22 cellular contexts compared by ENCODE assay signal in genomic region chr12:58046281-58046680, GRCh38.
"Had no signal": no experiment of that assay in that cellular context is flagged by ENCODE, and none has a peak within 500 bp of the region (broad histone marks: within the 10 kb centered on the region; RNA-seq: fewer than 3 reads in every experiment).

No MANE protein-coding gene starts in this region.

- H3K36me3 ChIP-seq: esophagus muscularis mucosa, transverse colon, vagina had no signal

- H3K27me3 ChIP-seq: body of pancreas, esophagus muscularis mucosa, transverse colon, vagina had no signal

- H3K4me3 ChIP-seq: body of pancreas, coronary artery, esophagus muscularis mucosa, transverse colon, vagina had no signal

- H3K4me1 ChIP-seq: body of pancreas, esophagus muscularis mucosa, transverse colon, vagina had no signal

- DNase-seq: activated CD4-positive, alpha-beta T cell treated with anti-CD3 and anti-CD28 coated beads for 48 hours; activated CD8-positive, alpha-beta memory T cell treated with anti-CD3 and anti-CD28 coated beads, Interleukin-2, amount 50 U/mL, for 4 hours; activated CD8-positive, alpha-beta T cell treated with anti-CD3 and anti-CD28 coated beads, Interleukin-2, amount 10 ng/mL, durations not matched to agents 7 days and 5 days; activated gamma-delta T cell treated with Interleukin-2 at 50 U/mL for 16 hours; activated T-cell treated with anti-CD3 and anti-CD28 coated beads, Interleukin-2, amount 50 U/mL, for 72 hours; amygdala; body of pancreas; central memory CD4-positive, alpha-beta T cell; glutamatergic neuron; hypothalamus; left ventricle myocardium superior; mesenchymal stem cell; natural killer cell; posterior cingulate gyrus; retina; stimulated activated CD4-positive, alpha-beta T cell treated with anti-CD3 and anti-CD28 coated beads, Interleukin-4, amount 100 ng/mL, for 24 hours; stimulated activated naive CD4-positive, alpha-beta T cell; substantia nigra; transverse colon had no signal

- H3K27ac ChIP-seq: body of pancreas, coronary artery, esophagus muscularis mucosa, transverse colon, vagina had no signal

- ATAC-seq: activated CD8-positive, alpha-beta T cell treated with anti-CD3 and anti-CD28 coated beads, Interleukin-2, amount 10 ng/mL, durations not matched to agents 7 days and 5 days; activated T-cell treated with anti-CD3 and anti-CD28 coated beads, Interleukin-2, amount 50 U/mL, for 72 hours; body of pancreas; left ventricle myocardium superior; natural killer cell had no signal

- H3K9me3 ChIP-seq: body of pancreas, transverse colon, vagina had no signal
